8 cellular contexts compared by ENCODE assay signal in genomic region chr3:134794950-134795775, GRCh38. TPM values are rescaled to one million over a fixed set of nuclear protein-coding genes. Genes with fewer than 3 reads are reported as not detected.
DNase-seq lines count a peak whose midpoint lies in the region; ATAC-seq and TF ChIP-seq lines count a peak whose summit lies in the region.

Gene EPHB1 (plus strand): TSS chr3:134795260.

- H3K27ac ChIP-seq in Panc1 (ENCODE audit: low read length) (no peak within 1 kb of the TSS), neural progenitor cell (no peak within 1 kb of the TSS), thyroid gland (no peak within 1 kb of the TSS)

- WGBS in thyroid gland, 2 donors: 0% methylated on average over 41 to 58 of the region's 74 CpGs

- in situ Hi-C loops in G401 (cut with HindIII; ENCODE audit: low sequenced_read_pairs): no loop called here
- in situ Hi-C loops in KBM-7 (cut with MboI; ENCODE audit: low pct_unique_long_range_greater_than_20kb, low sequenced_read_pairs): no loop called here
- in situ Hi-C loops in Panc1 (cut with HindIII; ENCODE audit: low pct_unique_long_range_greater_than_20kb, low sequenced_read_pairs): no loop called here

- peak within 1 kb of the TSS; percentile 99 for H3K4me3 Mint-ChIP-seq in neural progenitor cell

- H3K9ac ChIP-seq in neural progenitor cell: peak within 1 kb of the TSS; percentile 31

- no peaks in the 10 kb centered on the region for H3F3A ChIP-seq in neural progenitor cell (ENCODE audit: low read depth)

- H4K20me1 ChIP-seq in neural progenitor cell (ENCODE audit: low read depth): peaks cover 10% of the 10 kb centered on the region

- H2AFZ ChIP-seq in neural progenitor cell (replicated peaks): peak within 1 kb of the TSS; percentile 71

- H3K27me3 Mint-ChIP-seq in neural progenitor cell (ENCODE audit: insufficient read depth, low read depth): peaks cover 33% of the 10 kb centered on the region

- ATAC-seq in GM21825 (IDR thresholded peaks at IDR 0.05; ENCODE audit: unreplicated experiment): peak; percentile 82
- ATAC-seq in Panc1: peak; percentile 90

- H3K4me3 ChIP-seq in Panc1 (ENCODE audit: low read depth in 2 of 2, low read length in 2 of 2): peak within 1 kb of the TSS; percentile 45 to 56
- peak within 1 kb of the TSS; percentile 85 for H3K4me3 ChIP-seq in neural progenitor cell
- H3K4me3 ChIP-seq in thyroid gland (replicated peaks in 1 of 3): peak within 1 kb of the TSS; percentile 37 to 68 (median 38)

- H3K36me3 Mint-ChIP-seq in neural progenitor cell: no peaks in the 10 kb centered on the region

- peaks cover 31% of the 10 kb centered on the region for H3K79me2 ChIP-seq in neural progenitor cell (ENCODE audit: low read depth)

- H3K36me3 ChIP-seq in Panc1 (ENCODE audit: control insufficient read depth, insufficient read depth, low read length): no peaks in the 10 kb centered on the region
- H3K36me3 ChIP-seq in neural progenitor cell: no peaks in the 10 kb centered on the region
- H3K36me3 ChIP-seq in thyroid gland: no peaks in the 10 kb centered on the region

- H3K4me1 ChIP-seq in Panc1 (ENCODE audit: control insufficient read depth, insufficient read depth, low read length) (no peaks in the 10 kb centered on the region; the same call in 1 of the 2 replicates), neural progenitor cell (peaks cover 15% of the 10 kb centered on the region), thyroid gland (peaks cover 5 to 23% of the 10 kb centered on the region in 2 donors)

- no peaks in the 10 kb centered on the region for H3K9me3 Mint-ChIP-seq in neural progenitor cell

- H3K9me3 ChIP-seq in Panc1 (ENCODE audit: control insufficient read depth, insufficient read depth, low read depth, low read length): no peaks in the 10 kb centered on the region
- no peaks in the 10 kb centered on the region for H3K9me3 ChIP-seq in neural progenitor cell (ENCODE audit: low read depth)
- no peaks in the 10 kb centered on the region for H3K9me3 ChIP-seq in thyroid gland

- no TSS peak for BruUV-seq in Panc1 (replicated peaks; lab: Mats Ljungman, UMichigan)

- H3K27me3 ChIP-seq in Panc1 (ENCODE audit: control insufficient read depth, insufficient read depth, low read length): peaks cover 29% of the 10 kb centered on the region
- H3K27me3 ChIP-seq in neural progenitor cell: peaks cover 66% of the 10 kb centered on the region
- H3K27me3 ChIP-seq in thyroid gland: no peaks in the 10 kb centered on the region

- intact Hi-C loops in Panc1 (cut with micrococcal nuclease; ENCODE audit: unreplicated experiment) (loop anchor here (1.0 to 10.0 kb wide), 3 partner anchors 430 to 1100 kb away; no protein-coding TSS in a partner anchor), thyroid gland (cut with DNase I) (loop anchor here (2.0 to 10.0 kb wide), 2 partner anchors 708 to 1100 kb away; no protein-coding TSS in a partner anchor)

- DNase-seq in G401 (ENCODE audit: low spot score) (peak; percentile 99), KBM-7 (peak; percentile 95), Panc1 (ENCODE audit: low read depth, low spot score) (peak; percentile 54), foreskin melanocyte (peak; percentile 74), neural progenitor cell (ENCODE audit: low spot score) (peak; percentile 97), thyroid gland (peak; percentile 92 to 94)
- peak; percentile 17 for DNase-seq in activated T-helper 9 cell treated with anti-CD3 and anti-CD28 coated beads, Interleukin-2, amount 50 U/mL, for 16 hours (ENCODE audit: low read depth)

- POLR2A ChIA-PET in Panc1 (lab: Charles Lee): no interaction called here

- peaks cover 16% of the 10 kb centered on the region for H3K4me1 Mint-ChIP-seq in neural progenitor cell

- H3K27ac Mint-ChIP-seq in neural progenitor cell: peak within 1 kb of the TSS; percentile 85

- TF ChIP-seq CTCF in Panc1 (IDR thresholded peaks at IDR 0.05) (peak; percentile 99), neural progenitor cell (IDR thresholded peaks at IDR 0.05) (peak; percentile 91), thyroid gland (IDR thresholded peaks at IDR 0.05) (peak; percentile 68 to 97 (median 94))

- CTCF ChIA-PET in Panc1 (lab: Charles Lee): interaction anchor here (0.5 to 2.0 kb wide), 11 partner anchors 10 to 1247 kb away, joined by 3 to 21 read pairs (median 4); no protein-coding TSS in a partner anchor

- H3K4me2 ChIP-seq in neural progenitor cell: peak within 1 kb of the TSS; percentile 93

- peak in 1 of 2 donors; percentile 91 for TF ChIP-seq POLR2A in thyroid gland (IDR thresholded peaks at IDR 0.05)

RNA-seq across cellular contexts. Expression of gene EPHB1, which starts in this region (rescaled TPM):
- total RNA-seq in G401 (2014; rRNA removed; shearing (Covaris generic)): not detected in 2 replicates
- total RNA-seq in Panc1 (2021; ENCODE audit: unreplicated experiment) (0.46 TPM), neural progenitor cell (ENCODE audit: low replicate concordance) (8.8 and 9.1 TPM in 2 replicates), thyroid gland (1 to 10 TPM; 2.3 to 5.6 (median 4.6) TPM)
- polyA plus RNA-seq in Panc1 (2012; ENCODE audit: insufficient read length): not detected

Comparison
In these comparisons a context has a peak if more than half of its experiments do, and no peak if none do; other contexts are left out.
1. Peak in DNase-seq in G401; RNA of the gene not detected or under 1 TPM.
2. Peak in DNase-seq, ATAC-seq and H3K4me3 ChIP-seq in Panc1; RNA of the gene not detected or under 1 TPM.
3. DNase-seq: peak in every context shown above with its lines; median percentile 99 in G401; 97 in neural progenitor cell; 95 in KBM-7; 93 in thyroid gland; 74 in foreskin melanocyte; 54 in Panc1; 17 in activated T-helper 9 cell treated with anti-CD3 and anti-CD28 coated beads, Interleukin-2, amount 50 U/mL, for 16 hours.